In genomic region chr10:129877773-129878371, GRCh38 we compare ENCODE assay signal across 8 cellular contexts.
DNase-seq lines count a peak whose midpoint lies in the region; ATAC-seq and TF ChIP-seq lines count a peak whose summit lies in the region.

No MANE protein-coding gene starts in this region.

- H3K4me3 ChIP-seq in AG04450 (ENCODE audit: low read depth, low read length): no peak overlapping the region
- H3K4me3 ChIP-seq in WERI-Rb-1 (ENCODE audit: low read depth, low read length): no peak overlapping the region
- no peak overlapping the region for H3K4me3 ChIP-seq in right atrium auricular region
- no peak overlapping the region for H3K4me3 ChIP-seq in thoracic aorta

- ATAC-seq in GM21576 (IDR thresholded peaks at IDR 0.05; ENCODE audit: unreplicated experiment): peak; percentile 62
- ATAC-seq in thoracic aorta (ENCODE audit: insufficient number of reproducible peaks, low FRiP score, low read depth): no peak
- no peak for ATAC-seq in HG02938 (IDR thresholded peaks at IDR 0.05; ENCODE audit: unreplicated experiment)

- peak; percentile 10; the same call in 1 of the 2 replicates for TF ChIP-seq CTCF in AG04450 (IDR thresholded peaks at IDR 0.05; ENCODE audit: low read depth, low read length)
- TF ChIP-seq CTCF in WERI-Rb-1 (IDR thresholded peaks at IDR 0.05; ENCODE audit: low read depth, low read length): peak; percentile 67
- TF ChIP-seq CTCF in right atrium auricular region (IDR thresholded peaks at IDR 0.05): peak; percentile 33 to 63
- TF ChIP-seq CTCF in thoracic aorta (IDR thresholded peaks at IDR 0.05): peak; percentile 13

- POLR2A ChIA-PET in AG04450 (lab: Yijun Ruan, JAX): no interaction called here

- peaks cover 0 to 10% of the 10 kb centered on the region in 2 donors for H3K4me1 ChIP-seq in right atrium auricular region
- H3K4me1 ChIP-seq in thoracic aorta (ENCODE audit: control insufficient read depth in 1 of 2, low read depth in 2 of 2): no peaks in the 10 kb centered on the region

- H3K36me3 ChIP-seq in WERI-Rb-1 (no peaks in the 10 kb centered on the region), right atrium auricular region (peaks cover 4% of the 10 kb centered on the region), thoracic aorta (no peaks in the 10 kb centered on the region)

- DNase-seq in AG04450 (ENCODE audit: low read depth, low spot score) (no peak), WERI-Rb-1 (peak; percentile 47), right atrium auricular region (ENCODE audit: low spot score) (no peak), thoracic aorta (ENCODE audit: low spot score) (no peak), D341Med (ENCODE audit: low spot score) (no peak)
- DNase-seq in effector CD8-positive, alpha-beta T cell (lab: John Stamatoyannopoulos, UW): no peak

- no peaks in the 10 kb centered on the region for H3K27me3 ChIP-seq in AG04450 (ENCODE audit: control insufficient read depth, insufficient read depth, low read length)
- H3K27me3 ChIP-seq in WERI-Rb-1 (ENCODE audit: insufficient read depth, low read depth, severe bottlenecking): no peaks in the 10 kb centered on the region
- no peaks in the 10 kb centered on the region for H3K27me3 ChIP-seq in right atrium auricular region
- no peaks in the 10 kb centered on the region for H3K27me3 ChIP-seq in thoracic aorta (replicated peaks; ENCODE audit: insufficient read depth)

- CTCF ChIA-PET in AG04450 (lab: Charles Lee): interaction anchor here (0.6 to 1.2 kb wide), 2 partner anchors 11 to 20 kb away, joined by 3 to 4 read pairs; no protein-coding TSS in a partner anchor

- H3K27ac ChIP-seq in AG04450 (ENCODE audit: low read depth, low read length): no peak overlapping the region
- no peak overlapping the region for H3K27ac ChIP-seq in WERI-Rb-1
- no peak overlapping the region for H3K27ac ChIP-seq in right atrium auricular region
- H3K27ac ChIP-seq in thoracic aorta: no peak overlapping the region

- H3K9me3 ChIP-seq in AG04450 (ENCODE audit: control insufficient read depth, insufficient read depth, low read length): peaks cover 22% of the 10 kb centered on the region
- H3K9me3 ChIP-seq in WERI-Rb-1 (ENCODE audit: severe bottlenecking): no peaks in the 10 kb centered on the region
- no peaks in the 10 kb centered on the region for H3K9me3 ChIP-seq in right atrium auricular region
- no peaks in the 10 kb centered on the region for H3K9me3 ChIP-seq in thoracic aorta

Comparison
In these comparisons a context has a peak if more than half of its experiments do, and no peak if none do; other contexts are left out.
1. CTCF ChIP-seq: peak in every context shown above with its lines; median percentile 67 in WERI-Rb-1; 48 in right atrium auricular region; 13 in thoracic aorta; 10 in AG04450.